Comparison of ENCODE assay signal across 7 cellular contexts in genomic region chr3:141300426-141300825, GRCh38.
A peak's percentile ranks its signal among the peaks of the same experiment; 100 is the strongest.
DNase-seq lines count a peak whose midpoint lies in the region; ATAC-seq and TF ChIP-seq lines count a peak whose summit lies in the region.
"Not testable (repeated sequence)": the region's sequence is repeated elsewhere in the genome, so short reads cannot be mapped to it uniquely, and the experiment has no call there.

No MANE protein-coding gene starts in this region.

- H3K36me3 ChIP-seq in CD4-positive, alpha-beta memory T cell (ENCODE audit: insufficient read depth, low read length), result not testable (repeated sequence)

- H3K4me1 Mint-ChIP-seq in CD4-positive, alpha-beta memory T cell, result peaks cover 9 to 24% (median 20%) of the 10 kb centered on the region in 4 donors
- peaks cover 16% of the 10 kb centered on the region for H3K4me1 Mint-ChIP-seq in T-helper 17 cell
- H3K4me1 Mint-ChIP-seq in activated CD8-positive, alpha-beta T cell treated with anti-CD3 and anti-CD28 coated beads for 36 hours (ENCODE audit: low read depth), result peaks cover 20% of the 10 kb centered on the region
- H3K4me1 Mint-ChIP-seq in activated T-helper 17 cell treated with anti-CD3 and anti-CD28 coated beads, Interleukin-2, amount 50 U/mL, for 72 hours, result not testable (repeated sequence)
- H3K4me1 Mint-ChIP-seq in activated naive CD8-positive, alpha-beta T cell (ENCODE audit: low read depth), result peaks cover 31% of the 10 kb centered on the region
- H3K4me1 Mint-ChIP-seq in dendritic cell treated with granulocyte-macrophage colony-stimulating factor and Interleukin-4, amounts not matched to agents 40 ng/mL and 50 ng/mL, for 4 days (ENCODE audit: low read depth), result peaks cover 35% of the 10 kb centered on the region
- H3K4me1 Mint-ChIP-seq in naive thymus-derived CD8-positive, alpha-beta T cell, result peaks cover 21 to 67% (median 39%) of the 10 kb centered on the region in 4 donors

- POLR2A ChIA-PET in CD4-positive, alpha-beta memory T cell (lab: Charles Lee; ENCODE audit: partially characterized antibody), result interaction anchor here (1.1 to 1.2 kb wide), 2 partner anchors 11 to 69 kb away, joined by 3 read pairs; partner anchors contain the start of gene PXYLP1
- POLR2A ChIA-PET in activated CD8-positive, alpha-beta T cell treated with anti-CD3 and anti-CD28 coated beads for 36 hours (lab: Charles Lee), result not testable (repeated sequence)
- POLR2A ChIA-PET in naive thymus-derived CD8-positive, alpha-beta T cell (lab: Charles Lee), result interaction anchor here (0.9 to 3.6 kb wide), 4 partner anchors 12 to 69 kb away, joined by 3 to 20 read pairs (median 6); partner anchors contain the start of gene PXYLP1

- H3K27me3 Mint-ChIP-seq in CD4-positive, alpha-beta memory T cell; T-helper 17 cell; activated CD8-positive, alpha-beta T cell treated with anti-CD3 and anti-CD28 coated beads for 36 hours; activated T-helper 17 cell treated with anti-CD3 and anti-CD28 coated beads, Interleukin-2, amount 50 U/mL, for 72 hours; activated naive CD8-positive, alpha-beta T cell; dendritic cell treated with granulocyte-macrophage colony-stimulating factor and Interleukin-4, amounts not matched to agents 40 ng/mL and 50 ng/mL, for 4 days; naive thymus-derived CD8-positive, alpha-beta T cell: not testable (repeated sequence)

- not testable (repeated sequence) for H3K27ac ChIP-seq in CD4-positive, alpha-beta memory T cell (ENCODE audit: low read depth, low read length)

- H3K9me3 ChIP-seq in CD4-positive, alpha-beta memory T cell (ENCODE audit: control insufficient read depth in 1 of 2, low read length in 2 of 2); T-helper 17 cell (ENCODE audit: control insufficient read depth, low read length, poor library complexity, severe bottlenecking): not testable (repeated sequence)

- peak overlapping the region; percentile 30 to 94 (median 84) for H3K27ac Mint-ChIP-seq in CD4-positive, alpha-beta memory T cell
- H3K27ac Mint-ChIP-seq in T-helper 17 cell, result peak overlapping the region; percentile 22
- H3K27ac Mint-ChIP-seq in activated CD8-positive, alpha-beta T cell treated with anti-CD3 and anti-CD28 coated beads for 36 hours, result peak overlapping the region; percentile 22
- H3K27ac Mint-ChIP-seq in activated T-helper 17 cell treated with anti-CD3 and anti-CD28 coated beads, Interleukin-2, amount 50 U/mL, for 72 hours, result not testable (repeated sequence)
- peak overlapping the region; percentile 61 for H3K27ac Mint-ChIP-seq in activated naive CD8-positive, alpha-beta T cell
- peak overlapping the region; percentile 98 for H3K27ac Mint-ChIP-seq in dendritic cell treated with granulocyte-macrophage colony-stimulating factor and Interleukin-4, amounts not matched to agents 40 ng/mL and 50 ng/mL, for 4 days
- H3K27ac Mint-ChIP-seq in naive thymus-derived CD8-positive, alpha-beta T cell, result peak overlapping the region; percentile 57 to 98 (median 92)

- CTCF ChIA-PET in CD4-positive, alpha-beta memory T cell (lab: Charles Lee; ENCODE audit: partially characterized antibody), result interaction anchor here (0.9 to 19.1 kb wide), 6 partner anchors 8 to 156 kb away, joined by 3 to 428 read pairs (median 4); no protein-coding TSS in a partner anchor
- CTCF ChIA-PET in activated CD8-positive, alpha-beta T cell treated with anti-CD3 and anti-CD28 coated beads for 36 hours (lab: Charles Lee), result interaction anchor here (1.1 to 19.4 kb wide), 5 partner anchors 21 to 157 kb away, joined by 3 to 418 read pairs (median 3); partner anchors contain the start of gene PXYLP1

- TF ChIP-seq CTCF in activated CD8-positive, alpha-beta T cell treated with anti-CD3 and anti-CD28 coated beads for 36 hours (IDR thresholded peaks at IDR 0.05), result not testable (repeated sequence)

- intact Hi-C loops in CD4-positive, alpha-beta memory T cell (cut with micrococcal nuclease), result loop anchor here (5.0 kb wide), 1 partner anchor 342 kb away; no protein-coding TSS in a partner anchor
- intact Hi-C loops in activated CD8-positive, alpha-beta T cell treated with anti-CD3 and anti-CD28 coated beads for 36 hours (cut with micrococcal nuclease), result loop anchor here (10.0 kb wide), 1 partner anchor 264 kb away; no protein-coding TSS in a partner anchor
- intact Hi-C loops in dendritic cell treated with granulocyte-macrophage colony-stimulating factor and Interleukin-4, amounts not matched to agents 40 ng/mL and 50 ng/mL, for 4 days (cut with micrococcal nuclease), result loop anchor here (5.0 kb wide), 1 partner anchor 68 kb away; the partner anchor contains the start of gene PXYLP1

- not testable (repeated sequence) for ATAC-seq in T-helper 17 cell; activated CD8-positive, alpha-beta T cell treated with anti-CD3 and anti-CD28 coated beads for 36 hours; activated T-helper 17 cell treated with anti-CD3 and anti-CD28 coated beads, Interleukin-2, amount 50 U/mL, for 72 hours (replicated peaks); naive thymus-derived CD8-positive, alpha-beta T cell

- H3K9me3 Mint-ChIP-seq in CD4-positive, alpha-beta memory T cell; activated CD8-positive, alpha-beta T cell treated with anti-CD3 and anti-CD28 coated beads for 36 hours; activated T-helper 17 cell treated with anti-CD3 and anti-CD28 coated beads, Interleukin-2, amount 50 U/mL, for 72 hours; activated naive CD8-positive, alpha-beta T cell (ENCODE audit: low read depth); dendritic cell treated with granulocyte-macrophage colony-stimulating factor and Interleukin-4, amounts not matched to agents 40 ng/mL and 50 ng/mL, for 4 days; naive thymus-derived CD8-positive, alpha-beta T cell: not testable (repeated sequence)

- H3K36me3 Mint-ChIP-seq in CD4-positive, alpha-beta memory T cell; T-helper 17 cell (ENCODE audit: low read depth); activated CD8-positive, alpha-beta T cell treated with anti-CD3 and anti-CD28 coated beads for 36 hours (ENCODE audit: low read depth); activated T-helper 17 cell treated with anti-CD3 and anti-CD28 coated beads, Interleukin-2, amount 50 U/mL, for 72 hours (ENCODE audit: low read depth); activated naive CD8-positive, alpha-beta T cell; dendritic cell treated with granulocyte-macrophage colony-stimulating factor and Interleukin-4, amounts not matched to agents 40 ng/mL and 50 ng/mL, for 4 days (ENCODE audit: low read depth): not testable (repeated sequence)
- H3K36me3 Mint-ChIP-seq in naive thymus-derived CD8-positive, alpha-beta T cell, result peaks cover 0 to 20% (median 8%) of the 10 kb centered on the region in 3 donors

- peaks cover 13% of the 10 kb centered on the region for H3K4me1 ChIP-seq in CD4-positive, alpha-beta memory T cell (ENCODE audit: insufficient read depth, low read length)

- peak overlapping the region; percentile 22 to 87 (median 72) for H3K4me3 Mint-ChIP-seq in CD4-positive, alpha-beta memory T cell
- H3K4me3 Mint-ChIP-seq in T-helper 17 cell, result peak overlapping the region; percentile 25
- H3K4me3 Mint-ChIP-seq in activated CD8-positive, alpha-beta T cell treated with anti-CD3 and anti-CD28 coated beads for 36 hours, result peak overlapping the region; percentile 40
- H3K4me3 Mint-ChIP-seq in activated T-helper 17 cell treated with anti-CD3 and anti-CD28 coated beads, Interleukin-2, amount 50 U/mL, for 72 hours, result peak overlapping the region; percentile 7
- H3K4me3 Mint-ChIP-seq in activated naive CD8-positive, alpha-beta T cell, result peak overlapping the region; percentile 44
- not testable (repeated sequence) for H3K4me3 Mint-ChIP-seq in dendritic cell treated with granulocyte-macrophage colony-stimulating factor and Interleukin-4, amounts not matched to agents 40 ng/mL and 50 ng/mL, for 4 days
- peak overlapping the region; percentile 68 to 87 (median 77) for H3K4me3 Mint-ChIP-seq in naive thymus-derived CD8-positive, alpha-beta T cell

- H3K4me3 ChIP-seq in CD4-positive, alpha-beta memory T cell (ENCODE audit: low read length in 2 of 2), result not testable (repeated sequence)

- DNase-seq in CD4-positive, alpha-beta memory T cell; T-helper 17 cell; activated CD8-positive, alpha-beta T cell treated with anti-CD3 and anti-CD28 coated beads for 36 hours: not testable (repeated sequence)
- peak in 3 of 10 donors; percentile 10 to 50 (median 32) for DNase-seq in naive thymus-derived CD8-positive, alpha-beta T cell

- H3K27me3 ChIP-seq in CD4-positive, alpha-beta memory T cell (ENCODE audit: insufficient read depth, low read length), result not testable (repeated sequence)
